In genomic region chr18:79427368-79428225, GRCh38 we compare ENCODE assay signal across 20 cellular contexts.
"Had no signal": no experiment of that assay in that cellular context is flagged by ENCODE, and none has a peak within 500 bp of the region (broad histone marks: within the 10 kb centered on the region; RNA-seq: fewer than 3 reads in every experiment).

No MANE protein-coding gene starts in this region.

- H3K4me1 ChIP-seq: foreskin keratinocyte, parathyroid adenoma, prostate gland, right lobe of liver had no signal

- H3K9me3 ChIP-seq: left ventricle myocardium inferior, lower lobe of right lung, prostate gland, right lobe of liver, spleen had no signal

- H3K27ac Mint-ChIP-seq: dendritic cell treated with granulocyte-macrophage colony-stimulating factor and Interleukin-4, amounts not matched to agents 40 ng/mL and 50 ng/mL, for 4 days; memory B cell; stimulated activated memory B cell treated with anti-CD40 and anti-IgM and Interleukin-4, amounts not matched to agents 10 μg/mL and 1 μg/mL and 100 μg/mL, for 72 hours had no signal

- ATAC-seq: foreskin keratinocyte; lower lobe of right lung; right lobe of liver; stimulated activated memory B cell treated with anti-CD40 and anti-IgM and Interleukin-4, amounts not matched to agents 10 μg/mL and 1 μg/mL and 100 μg/mL, for 72 hours had no signal

- H3K9me3 Mint-ChIP-seq: dendritic cell treated with granulocyte-macrophage colony-stimulating factor and Interleukin-4, amounts not matched to agents 40 ng/mL and 50 ng/mL, for 4 days; immature natural killer cell; memory B cell; naive B cell; stimulated activated memory B cell treated with anti-CD40 and anti-IgM and Interleukin-4, amounts not matched to agents 10 μg/mL and 1 μg/mL and 100 μg/mL, for 72 hours had no signal

- H3K27me3 ChIP-seq: foreskin keratinocyte, right lobe of liver, spleen had no signal

- DNase-seq: cerebellar nuclear complex; erythroblast; foreskin keratinocyte; immature natural killer cell; left cardiac atrium; left ventricle myocardium inferior; lower lobe of right lung; midbrain; naive B cell; right lobe of liver; stimulated activated CD4-positive, alpha-beta T cell treated with anti-CD3 and anti-CD28 coated beads, Interleukin-15, amount 100 ng/mL, for 24 hours; stimulated activated CD4-positive, alpha-beta T cell treated with anti-CD3 and anti-CD28 coated beads, Interleukin-1b, Interleukin-23, amount 100 ng/mL, for 48 hours; stimulated activated CD4-positive, alpha-beta T cell treated with anti-CD3 and anti-CD28 coated beads, Interleukin-4, amount 100 ng/mL, for 24 hours; trophoblast cell had no signal

- H3K27me3 Mint-ChIP-seq: dendritic cell treated with granulocyte-macrophage colony-stimulating factor and Interleukin-4, amounts not matched to agents 40 ng/mL and 50 ng/mL, for 4 days; memory B cell; naive B cell; stimulated activated memory B cell treated with anti-CD40 and anti-IgM and Interleukin-4, amounts not matched to agents 10 μg/mL and 1 μg/mL and 100 μg/mL, for 72 hours had no signal

- H3K27ac ChIP-seq: foreskin keratinocyte, left ventricle myocardium inferior, lower lobe of right lung, parathyroid adenoma, prostate gland, right lobe of liver, spleen had no signal

- H3K36me3 ChIP-seq: prostate gland, right lobe of liver had no signal

- H3K4me3 ChIP-seq: left ventricle myocardium inferior, lower lobe of right lung, prostate gland, right lobe of liver, spleen had no signal

- H3K4me3 Mint-ChIP-seq: dendritic cell treated with granulocyte-macrophage colony-stimulating factor and Interleukin-4, amounts not matched to agents 40 ng/mL and 50 ng/mL, for 4 days; memory B cell; stimulated activated memory B cell treated with anti-CD40 and anti-IgM and Interleukin-4, amounts not matched to agents 10 μg/mL and 1 μg/mL and 100 μg/mL, for 72 hours had no signal
